ENCODE assay signal across 9 cellular contexts in genomic region chr1:225454733-225455132, GRCh38. TPM values are rescaled to one million over a fixed set of nuclear protein-coding genes. Genes with fewer than 3 reads are reported as not detected.
A peak's percentile ranks its signal among the peaks of the same experiment; 100 is the strongest.
DNase-seq lines count a peak whose midpoint lies in the region; ATAC-seq, FAIRE-seq and TF ChIP-seq lines count a peak whose summit lies in the region.
"Had no signal": no experiment of that assay in that cellular context is flagged by ENCODE, and none has a peak within 500 bp of the region (broad histone marks: within the 10 kb centered on the region; RNA-seq: fewer than 3 reads in every experiment).

No MANE protein-coding gene starts in this region.

- H3K9me3 Mint-ChIP-seq in CD4-positive, CD25-positive, alpha-beta regulatory T cell: peaks cover 0 to under 1% (median 0%) of the 10 kb centered on the region in 7 donors
- H3K9me3 Mint-ChIP-seq in activated CD4-positive, alpha-beta T cell treated with anti-CD3 and anti-CD28 coated beads, Interleukin-2, amount 10 ng/mL, durations not matched to agents 24 days and 14 days: no peaks in the 10 kb centered on the region

- H3K27me3 ChIP-seq in CD4-positive, CD25-positive, alpha-beta regulatory T cell (ENCODE audit: control insufficient read depth, insufficient read depth, low read length): no peaks in the 10 kb centered on the region
- no peaks in the 10 kb centered on the region for H3K27me3 ChIP-seq in esophagus (ENCODE audit: control insufficient read depth in 1 of 2, insufficient read depth in 2 of 2, low read length in 2 of 2)
- no peaks in the 10 kb centered on the region for H3K27me3 ChIP-seq in testis

- no peak overlapping the region for H3K4me3 Mint-ChIP-seq in CD4-positive, CD25-positive, alpha-beta regulatory T cell
- peak overlapping the region; percentile 75 for H3K4me3 Mint-ChIP-seq in activated CD4-positive, alpha-beta T cell treated with anti-CD3 and anti-CD28 coated beads, Interleukin-2, amount 10 ng/mL, durations not matched to agents 24 days and 14 days

- H3K27ac Mint-ChIP-seq in CD4-positive, CD25-positive, alpha-beta regulatory T cell: peak overlapping the region in 2 of 3 donors; percentile 16 to 29
- H3K27ac Mint-ChIP-seq in activated CD4-positive, alpha-beta T cell treated with anti-CD3 and anti-CD28 coated beads, Interleukin-2, amount 10 ng/mL, durations not matched to agents 24 days and 14 days: peak overlapping the region; percentile 92

- peaks cover 4% of the 10 kb centered on the region for H3K4me1 ChIP-seq in CD4-positive, CD25-positive, alpha-beta regulatory T cell (ENCODE audit: control insufficient read depth, insufficient read depth, low read length, poor library complexity, severe bottlenecking)
- H3K4me1 ChIP-seq in esophagus (ENCODE audit: control insufficient read depth in 2 of 2, insufficient read depth in 2 of 2, low read length in 1 of 2) (peaks cover under 1 to 16% of the 10 kb centered on the region in 2 donors), testis (no peaks in the 10 kb centered on the region)

- TF ChIP-seq CTCF in testis (IDR thresholded peaks at IDR 0.05): no peak

- no peak overlapping the region for H3K27ac ChIP-seq in CD4-positive, CD25-positive, alpha-beta regulatory T cell (ENCODE audit: insufficient read depth, low read length, poor library complexity, severe bottlenecking)
- H3K27ac ChIP-seq in esophagus (ENCODE audit: low read depth in 2 of 2, low read length in 1 of 2) (peak overlapping the region; percentile 66 to 97), testis (no peak overlapping the region)

- intact Hi-C loops in activated CD4-positive, alpha-beta T cell treated with anti-CD3 and anti-CD28 coated beads, Interleukin-2, amount 10 ng/mL, durations not matched to agents 24 days and 14 days (cut with micrococcal nuclease): loop anchor here (1.0 kb wide), 3 partner anchors 9 to 26 kb away; partner anchors contain the start of gene LBR
- intact Hi-C loops in testis (cut with DNase I; ENCODE audit: low total_unique reads): no loop called here

- H3K4me3 ChIP-seq in CD4-positive, CD25-positive, alpha-beta regulatory T cell (ENCODE audit: low read depth, low read length): no peak overlapping the region
- H3K4me3 ChIP-seq in esophagus (ENCODE audit: low read depth in 1 of 2, low read length in 2 of 2): no peak overlapping the region
- H3K4me3 ChIP-seq in testis: no peak overlapping the region

- peaks cover 6 to 36% (median 14%) of the 10 kb centered on the region in 4 donors for H3K4me1 Mint-ChIP-seq in CD4-positive, CD25-positive, alpha-beta regulatory T cell
- H3K4me1 Mint-ChIP-seq in activated CD4-positive, alpha-beta T cell treated with anti-CD3 and anti-CD28 coated beads, Interleukin-2, amount 10 ng/mL, durations not matched to agents 24 days and 14 days: peaks cover 41% of the 10 kb centered on the region

- H3K9me3 ChIP-seq in CD4-positive, CD25-positive, alpha-beta regulatory T cell (ENCODE audit: control insufficient read depth in 2 of 2, low read length in 2 of 2): no peaks in the 10 kb centered on the region
- no peaks in the 10 kb centered on the region for H3K9me3 ChIP-seq in esophagus (ENCODE audit: control insufficient read depth in 2 of 2, insufficient read depth in 1 of 2, low read depth in 1 of 2, low read length in 1 of 2)
- no peaks in the 10 kb centered on the region for H3K9me3 ChIP-seq in testis

- no peak for FAIRE-seq in GM19239 (lab: Jason Lieb, UNC)
- FAIRE-seq: H1 had no signal

- peak in 1 of 3 donors; percentile 46 for DNase-seq in CD4-positive, CD25-positive, alpha-beta regulatory T cell
- DNase-seq in activated CD4-positive, alpha-beta T cell treated with anti-CD3 and anti-CD28 coated beads, Interleukin-2, amount 10 ng/mL, durations not matched to agents 24 days and 14 days: peak; percentile 79
- peak; percentile 72 to 81 (median 73) for DNase-seq in stimulated activated CD4-positive, alpha-beta T cell treated with anti-CD3 and anti-CD28 coated beads, Interleukin-12 subunit alpha, Interleukin-12 subunit beta, amount 100 ng/mL, for 48 hours (ENCODE audit: low read depth in 2 of 3, low spot score in 1 of 3)
- no peak for DNase-seq in GM19240 (ENCODE audit: insufficient read length, low spot score)
- no peak for DNase-seq in GM19239 (ENCODE audit: insufficient read length, low spot score)
- DNase-seq in testis: no peak

- peak; percentile 70 to 80 for ATAC-seq in CD4-positive, CD25-positive, alpha-beta regulatory T cell (ENCODE audit: low read depth in 2 of 2)
- peak; percentile 64 for ATAC-seq in HG03066 (IDR thresholded peaks at IDR 0.05; ENCODE audit: low read depth, unreplicated experiment)

- no peaks in the 10 kb centered on the region for H3K27me3 Mint-ChIP-seq in CD4-positive, CD25-positive, alpha-beta regulatory T cell
- H3K27me3 Mint-ChIP-seq in activated CD4-positive, alpha-beta T cell treated with anti-CD3 and anti-CD28 coated beads, Interleukin-2, amount 10 ng/mL, durations not matched to agents 24 days and 14 days: no peaks in the 10 kb centered on the region

- no peaks in the 10 kb centered on the region for H3K36me3 ChIP-seq in CD4-positive, CD25-positive, alpha-beta regulatory T cell (ENCODE audit: control insufficient read depth, insufficient read depth, low read length)
- H3K36me3 ChIP-seq in esophagus (ENCODE audit: control insufficient read depth in 2 of 2, insufficient read depth in 2 of 2, low read length in 1 of 2) (no peaks in the 10 kb centered on the region), testis (ENCODE audit: low read depth, missing control alignments) (no peaks in the 10 kb centered on the region)

- no peak for TF ChIP-seq POLR2A in testis (IDR thresholded peaks at IDR 0.05)

- 24% methylated on average over 5 of the region's 5 CpGs for WGBS in esophagus, 2 donors
- 73 to 75% methylated on average over 5 of the region's 5 CpGs for WGBS in testis, 2 donors

- H3K36me3 Mint-ChIP-seq in CD4-positive, CD25-positive, alpha-beta regulatory T cell: no peaks in the 10 kb centered on the region
- H3K36me3 Mint-ChIP-seq in activated CD4-positive, alpha-beta T cell treated with anti-CD3 and anti-CD28 coated beads, Interleukin-2, amount 10 ng/mL, durations not matched to agents 24 days and 14 days (ENCODE audit: low read depth): peaks cover 3% of the 10 kb centered on the region

RNA-seq across cellular contexts. Expression of gene LBR, which starts 26.9 kb away (rescaled TPM):
- 140 TPM for total RNA-seq in CD4-positive, CD25-positive, alpha-beta regulatory T cell
- polyA plus RNA-seq in CD4-positive, CD25-positive, alpha-beta regulatory T cell: 100 to 1,000 TPM; 123 to 175 (median 145) TPM
- total RNA-seq in activated CD4-positive, alpha-beta T cell treated with anti-CD3 and anti-CD28 coated beads, Interleukin-2, amount 10 ng/mL, durations not matched to agents 24 days and 14 days: 189 and 195 TPM in 2 replicates
- polyA plus RNA-seq in esophagus (10 to 100 TPM; 18.0 to 21.0 TPM), testis (ENCODE audit: insufficient read depth, low read depth, low replicate concordance) (40.3 TPM)
- total RNA-seq in testis: 10 to 100 TPM; 31.7 to 39.9 TPM

Comparison
In these comparisons a context has a peak if more than half of its experiments do, and no peak if none do; other contexts are left out.
1. DNase-seq: peak in activated CD4-positive, alpha-beta T cell treated with anti-CD3 and anti-CD28 coated beads, Interleukin-2, amount 10 ng/mL, durations not matched to agents 24 days and 14 days (single experiment) and stimulated activated CD4-positive, alpha-beta T cell treated with anti-CD3 and anti-CD28 coated beads, Interleukin-12 subunit alpha, Interleukin-12 subunit beta, amount 100 ng/mL, for 48 hours (3 of 3); none in GM19240 (single experiment), GM19239 (single experiment) and testis (single experiment).
2. H3K27ac ChIP-seq: peak in esophagus (2 of 2); none in CD4-positive, CD25-positive, alpha-beta regulatory T cell (single experiment) and testis (0 of 2).